ENCODE assay signal across 35 cellular contexts in genomic region chr4:114361249-114361648, GRCh38.
DNase-seq lines count a peak whose midpoint lies in the region; ATAC-seq and TF ChIP-seq lines count a peak whose summit lies in the region.
"Had no signal": no experiment of that assay in that cellular context is flagged by ENCODE, and none has a peak within 500 bp of the region (broad histone marks: within the 10 kb centered on the region; RNA-seq: fewer than 3 reads in every experiment).

No MANE protein-coding gene starts in this region.

- no peak overlapping the region for H2AK9ac ChIP-seq in IMR-90 (replicated peaks; ENCODE audit: low read depth, low read length, poor library complexity)

- peak overlapping the region; percentile 49 for H2BK5ac ChIP-seq in IMR-90 (ENCODE audit: low read depth, low read length, poor library complexity, severe bottlenecking)

- no peak overlapping the region for H4K91ac ChIP-seq in IMR-90 (ENCODE audit: insufficient read depth, low read depth, low read length)

- H3K4me3 ChIP-seq in IMR-90 (ENCODE audit: insufficient read depth, low read depth, low read length) (no peak overlapping the region), WI38 (ENCODE audit: low read depth, low read length) (peak overlapping the region; percentile 32), osteoblast (ENCODE audit: insufficient read depth, low read length) (peak overlapping the region; percentile 43)
- H3K4me3 ChIP-seq: ascending aorta, prostate gland, right lobe of liver, thoracic aorta had no signal

- H2BK120ac ChIP-seq in IMR-90 (ENCODE audit: low read depth, low read length), result peak overlapping the region; percentile 55; the same call in 1 of the 2 replicates

- no peak overlapping the region for H3K56ac ChIP-seq in IMR-90 (ENCODE audit: extremely low read depth, insufficient read depth, low read length)

- dilution Hi-C loops in IMR-90 (cut with HindIII; ENCODE audit: low sequenced_read_pairs, unreplicated experiment), result no loop called here

- ATAC-seq in IMR-90 (ENCODE audit: low read depth), result no peak
- ATAC-seq in GM18909 (IDR thresholded peaks at IDR 0.05; ENCODE audit: poor library complexity, unreplicated experiment), result no peak
- ATAC-seq: effector memory CD8-positive, alpha-beta T cell; Panc1; right lobe of liver; stimulated activated naive CD8-positive, alpha-beta T cell treated with anti-CD3 and anti-CD28 coated beads, Interleukin-15, amount 100 ng/mL, for 72 hours had no signal

- H3K27me3 ChIP-seq in IMR-90 (ENCODE audit: control insufficient read depth, insufficient read depth, low read length), result no peaks in the 10 kb centered on the region
- no peaks in the 10 kb centered on the region for H3K27me3 ChIP-seq in osteoblast (ENCODE audit: insufficient read depth, low read length)
- H3K27me3 ChIP-seq: ascending aorta, neutrophil, right lobe of liver had no signal

- 0 out of 2 replicates have a peak overlapping the region, but pooled peaks have one; percentile 5 for H3K4ac ChIP-seq in IMR-90 (ENCODE audit: low read depth, low read length)

- CTCF ChIA-PET in IMR-90 (lab: Yijun Ruan, JAX), result no interaction called here

- H3K36me3 ChIP-seq in IMR-90 (ENCODE audit: control insufficient read depth, insufficient read depth, low read length) (no peaks in the 10 kb centered on the region), osteoblast (ENCODE audit: insufficient read depth, low read length) (no peaks in the 10 kb centered on the region)
- H3K36me3 ChIP-seq: ascending aorta, neutrophil, prostate gland, right lobe of liver, thoracic aorta, WERI-Rb-1 had no signal

- 0 out of 3 replicates have a peak overlapping the region, but pooled peaks have one; percentile 27 for H2BK15ac ChIP-seq in IMR-90 (ENCODE audit: low read depth, low read length)

- H3K27ac ChIP-seq in IMR-90 (ENCODE audit: insufficient read depth, low read length), result no peak overlapping the region
- no peak overlapping the region for H3K27ac ChIP-seq in osteoblast (ENCODE audit: low read depth, low read length)
- H3K27ac ChIP-seq: ascending aorta, neutrophil, prostate gland, right lobe of liver, thoracic aorta, WERI-Rb-1 had no signal

- no peak overlapping the region for H3K23ac ChIP-seq in IMR-90 (ENCODE audit: low read depth, low read length)

- H3K9me3 ChIP-seq in IMR-90 (ENCODE audit: control insufficient read depth, insufficient read depth, low read length) (no peaks in the 10 kb centered on the region), osteoblast (ENCODE audit: low read depth, low read length) (no peaks in the 10 kb centered on the region)
- H3K9me3 ChIP-seq: ascending aorta, neutrophil, prostate gland, right lobe of liver, thoracic aorta had no signal

- H4K8ac ChIP-seq in IMR-90 (ENCODE audit: low read depth in 2 of 2, low read length in 2 of 2), result 0 out of 4 replicates have a peak overlapping the region, but pooled peaks of 1 of the 2 experiments have one; percentile 43

- H3K79me1 ChIP-seq in IMR-90 (ENCODE audit: low read depth in 1 of 2, low read length in 2 of 2), result peaks cover 8 to 26% of the 10 kb centered on the region in 2 experiments

- H3K4me1 ChIP-seq in IMR-90 (ENCODE audit: control insufficient read depth, insufficient read depth, low read length) (peaks cover 6% of the 10 kb centered on the region), osteoblast (ENCODE audit: insufficient read depth, low read length) (peaks cover 23% of the 10 kb centered on the region)
- H3K4me1 ChIP-seq: prostate gland, right lobe of liver had no signal

- no peak overlapping the region for H2AFZ ChIP-seq in IMR-90 (replicated peaks; ENCODE audit: low read length, poor library complexity)
- H2AFZ ChIP-seq in osteoblast (ENCODE audit: low read length), result peak overlapping the region; percentile 17

- intact Hi-C loops in IMR-90 (cut with micrococcal nuclease), result no loop called here

- TF ChIP-seq POLR2A in IMR-90 (IDR thresholded peaks at IDR 0.05; ENCODE audit: low read depth, low read length), result no peak

- peak overlapping the region; percentile 73; the same call in 1 of the 2 replicates for H3K18ac ChIP-seq in IMR-90 (ENCODE audit: low read depth, low read length)

- H3K9ac ChIP-seq in IMR-90 (ENCODE audit: low read depth, low read length), result peak overlapping the region; percentile 31; the same call in 1 of the 2 replicates

- peak overlapping the region; percentile 49; the same call in 1 of the 2 replicates for H4K5ac ChIP-seq in IMR-90 (ENCODE audit: low read depth, low read length)

- peaks cover 4% of the 10 kb centered on the region; the same call in 1 of the 2 replicates for H3K9me1 ChIP-seq in IMR-90 (ENCODE audit: insufficient read depth, low read length)

- H3K4me2 ChIP-seq in IMR-90 (ENCODE audit: low read depth, low read length) (peak overlapping the region; percentile 79), osteoblast (ENCODE audit: insufficient read depth, low read length) (peak overlapping the region; percentile 58)

- peak; percentile 6 for DNase-seq in GM03348 (ENCODE audit: low spot score)
- no peak for DNase-seq in IMR-90
- no peak for DNase-seq in osteoblast (ENCODE audit: insufficient read length, low spot score, missing footprints)
- no peak for DNase-seq in activated naive CD4-positive, alpha-beta T cell treated with Interleukin-2 at 50 U/mL for 16 hours
- no peak for DNase-seq in NCI-H82 treated with DMSO at 0.1 percent for 48 hours (lab: John Stamatoyannopoulos, UW; ENCODE audit: unreplicated experiment)
- DNase-seq: ACHN; activated CD4-positive, alpha-beta T cell treated with anti-CD3 and anti-CD28 coated beads, Interleukin-2, amount 10 ng/mL, durations not matched to agents 7 days and 5 days; activated effector memory CD4-positive, alpha-beta T cell treated with Interleukin-2 at 50 U/mL for 16 hours; activated naive CD8-positive, alpha-beta T cell treated with anti-CD3 and anti-CD28 coated beads for 36 hours; activated T-cell treated with anti-CD3 and anti-CD28 coated beads, Interleukin-2, amount 50 U/mL, for 1 hour; CD8-positive, alpha-beta memory T cell; cortex of kidney; DMS 273 treated with DMSO at 0.1 percent for 48 hours; effector memory CD8-positive, alpha-beta T cell; EL; HCEC 1CT; head of caudate nucleus; islet precursor cell; naive B cell; NCI-H1930; NCI-H524 treated with DMSO at 0.1 percent for 48 hours; right lobe of liver; Right ventricle myocardium superior; stimulated activated CD4-positive, alpha-beta T cell treated with anti-CD3 and anti-CD28 coated beads, Interleukin-12 subunit alpha, Interleukin-12 subunit beta, amount 100 ng/mL, for 4 hours; stimulated activated CD4-positive, alpha-beta T cell treated with anti-CD3 and anti-CD28 coated beads, Interleukin-2, amount 100 ng/mL, for 48 hours; stimulated activated naive CD8-positive, alpha-beta T cell treated with anti-CD3 and anti-CD28 coated beads, Interleukin-15, amount 100 ng/mL, for 72 hours; T1000; WERI-Rb-1 had no signal

- POLR2A ChIA-PET in IMR-90 (lab: Charles Lee; ENCODE audit: unreplicated experiment), result no interaction called here

- peak overlapping the region; percentile 11; the same call in 1 of the 2 replicates for H2BK20ac ChIP-seq in IMR-90 (ENCODE audit: low read depth, low read length)

- BruUV-seq in IMR-90 (replicated peaks; lab: Mats Ljungman, UMichigan), result no TSS peak

- no peaks in the 10 kb centered on the region for H3K79me2 ChIP-seq in osteoblast (ENCODE audit: insufficient read depth, low read length)

- no peak for TF ChIP-seq RAD21 in IMR-90 (IDR thresholded peaks at IDR 0.05; ENCODE audit: low read length)

- WGBS in IMR-90 (ENCODE audit: extremely low coverage in 2 of 2, insufficient read length in 1 of 2), 2 experiments, result no CpG with 5 or more reads among the region's 3 CpGs

- no peak overlapping the region for H2AK5ac ChIP-seq in IMR-90 (ENCODE audit: low read depth, low read length)

- H4K20me1 ChIP-seq in IMR-90 (ENCODE audit: insufficient read depth, low read length) (no peaks in the 10 kb centered on the region), osteoblast (ENCODE audit: insufficient read depth, low read length) (no peaks in the 10 kb centered on the region)

- in situ Hi-C loops in IMR-90 (cut with MboI; ENCODE audit: low sequenced_read_pairs), result loop anchor here (25.0 kb wide), 1 partner anchor 824 kb away; no protein-coding TSS in a partner anchor

- no peak for TF ChIP-seq CTCF in IMR-90 (conservative IDR thresholded peaks at IDR 0.05; ENCODE audit: low read depth, low read length)
- no peak for TF ChIP-seq CTCF in WI38 (IDR thresholded peaks at IDR 0.05; ENCODE audit: low read depth, low read length)
- no peak for TF ChIP-seq CTCF in osteoblast (IDR thresholded peaks at IDR 0.05; ENCODE audit: extremely low read depth, low read depth, low read length)

- peak overlapping the region; percentile 48 for H3K14ac ChIP-seq in IMR-90 (replicated peaks; ENCODE audit: low read depth, low read length)

TF ChIP-seq in IMR-90, 13 proteins besides CTCF, POLR2A, EP300 and RAD21:
- TF ChIP-seq BHLHE40 (IDR thresholded peaks at IDR 0.05; ENCODE audit: low read depth, low read length) (no peak), MAZ (IDR thresholded peaks at IDR 0.05; ENCODE audit: borderline replicate concordance, low read depth, low read length) (no peak), MXI1 (IDR thresholded peaks at IDR 0.05; ENCODE audit: borderline replicate concordance, low read depth, low read length) (no peak), RFX5 (IDR thresholded peaks at IDR 0.05; ENCODE audit: low read depth, low read length) (no peak), ELK1 (IDR thresholded peaks at IDR 0.05; ENCODE audit: borderline replicate concordance, low read depth, low read length) (no peak), NFE2L2 (IDR thresholded peaks at IDR 0.05; ENCODE audit: low read depth, low read length) (no peak), CEBPB (IDR thresholded peaks at IDR 0.05; ENCODE audit: low read depth, low read length) (no peak)
- TF ChIP-seq, protein P1, sequence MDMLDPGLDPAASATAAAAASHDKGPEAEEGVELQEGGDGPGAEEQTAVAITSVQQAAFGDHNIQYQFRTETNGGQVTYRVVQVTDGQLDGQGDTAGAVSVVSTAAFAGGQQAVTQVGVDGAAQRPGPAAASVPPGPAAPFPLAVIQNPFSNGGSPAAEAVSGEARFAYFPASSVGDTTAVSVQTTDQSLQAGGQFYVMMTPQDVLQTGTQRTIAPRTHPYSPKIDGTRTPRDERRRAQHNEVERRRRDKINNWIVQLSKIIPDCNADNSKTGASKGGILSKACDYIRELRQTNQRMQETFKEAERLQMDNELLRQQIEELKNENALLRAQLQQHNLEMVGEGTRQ (IDR thresholded peaks at IDR 0.05; ENCODE audit: low read depth, low read length), result no peak
